Comparison of ENCODE assay signal across 8 cellular contexts in the genomic region with DNA sequence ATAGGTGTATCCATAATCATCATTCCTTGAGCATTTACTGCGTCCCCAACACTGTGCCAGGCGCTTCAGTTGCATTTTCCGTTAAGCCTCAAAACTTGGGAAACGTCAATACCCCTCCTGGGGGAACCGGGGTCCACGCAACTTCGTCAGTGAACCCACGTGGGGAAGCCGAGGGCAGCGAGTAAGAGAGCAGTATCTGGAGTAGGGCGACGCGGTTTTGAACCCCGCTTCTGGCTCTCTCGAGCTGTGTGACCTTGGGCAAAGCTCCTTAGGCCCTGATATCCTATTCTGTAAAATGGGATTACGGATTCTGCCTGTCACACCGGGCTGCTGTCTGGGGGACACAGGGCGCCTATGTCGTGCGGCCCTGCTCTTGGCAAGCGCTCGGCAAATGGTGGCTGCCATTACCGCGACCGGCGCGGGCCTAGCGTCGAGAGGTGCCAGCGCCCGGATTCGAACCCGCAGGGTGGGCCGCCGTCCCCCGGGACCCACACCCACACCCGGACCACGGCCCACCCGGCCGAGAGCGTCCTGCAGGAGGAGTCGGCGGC. TPM values are rescaled to one million over a fixed set of nuclear protein-coding genes. Genes with fewer than 3 reads are reported as not detected.
DNase-seq lines count a peak whose midpoint lies in the region; ATAC-seq, FAIRE-seq and TF ChIP-seq lines count a peak whose summit lies in the region.

No MANE protein-coding gene starts in this region.

- H3K36me3 ChIP-seq in GM06990 (ENCODE audit: control insufficient read depth, insufficient read depth, low read length), result peaks cover 17% of the 10 kb centered on the region
- H3K36me3 ChIP-seq in HEK293 (ENCODE audit: control insufficient read depth in 2 of 2, insufficient read depth in 1 of 2, low read length in 2 of 2), result peaks cover 28 to 47% of the 10 kb centered on the region in 2 experiments
- H3K36me3 ChIP-seq in iPS-20b (ENCODE audit: insufficient read depth, low read depth, low read length), result peaks cover 41% of the 10 kb centered on the region

- POLR2A ChIA-PET in HEK293 (lab: Yijun Ruan, JAX), result interaction anchor here (1.0 to 3.2 kb wide), 11 partner anchors 8 to 242 kb away, joined by 3 to 21 read pairs (median 3); a partner anchor contains a TSS

- peak overlapping the region; percentile 94 for H3K4me3 Mint-ChIP-seq in activated T-helper 17 cell treated with anti-CD3 and anti-CD28 coated beads, Interleukin-2, amount 50 U/mL, for 72 hours

- H3K4me1 ChIP-seq in HEK293 (ENCODE audit: control insufficient read depth, insufficient read depth, low read length), result peaks cover 10% of the 10 kb centered on the region
- H3K4me1 ChIP-seq in iPS-20b (ENCODE audit: insufficient read depth, low read length), result peaks cover 8% of the 10 kb centered on the region

- no peak for TF ChIP-seq POLR2A in GM12891 (IDR thresholded peaks at IDR 0.05; ENCODE audit: low read depth, low read length)

- FAIRE-seq in GM12891 (lab: Jason Lieb, UNC), result no peak

- H3K27me3 ChIP-seq in GM06990 (replicated peaks; ENCODE audit: control insufficient read depth, insufficient read depth, low read length) (no peaks in the 10 kb centered on the region), iPS-20b (ENCODE audit: insufficient read depth, low read length) (peaks cover 31% of the 10 kb centered on the region; the same call in 1 of the 2 replicates)

- H3K4me1 Mint-ChIP-seq in activated T-helper 17 cell treated with anti-CD3 and anti-CD28 coated beads, Interleukin-2, amount 50 U/mL, for 72 hours, result peaks cover 48% of the 10 kb centered on the region

- H3K27me3 Mint-ChIP-seq in activated T-helper 17 cell treated with anti-CD3 and anti-CD28 coated beads, Interleukin-2, amount 50 U/mL, for 72 hours, result no peaks in the 10 kb centered on the region

- H3K4me3 ChIP-seq in GM06990 (replicated peaks; ENCODE audit: low read depth, low read length) (peak overlapping the region; percentile 80), HEK293 (ENCODE audit: low read depth, low read length) (peak overlapping the region; percentile 95), iPS-20b (ENCODE audit: low read length) (peak overlapping the region; percentile 75)

- peak overlapping the region; percentile 82 for H3K9ac ChIP-seq in iPS-20b (ENCODE audit: low read depth, low read length)

- no peaks in the 10 kb centered on the region for H3K9me3 ChIP-seq in HEK293 (ENCODE audit: control insufficient read depth, insufficient read depth, low read depth, low read length)
- no peaks in the 10 kb centered on the region for H3K9me3 ChIP-seq in iPS-20b (ENCODE audit: insufficient read depth, low read depth, low read length)

- peaks cover 5% of the 10 kb centered on the region for H3K9me3 Mint-ChIP-seq in activated T-helper 17 cell treated with anti-CD3 and anti-CD28 coated beads, Interleukin-2, amount 50 U/mL, for 72 hours

- H3K27ac Mint-ChIP-seq in activated T-helper 17 cell treated with anti-CD3 and anti-CD28 coated beads, Interleukin-2, amount 50 U/mL, for 72 hours, result peak overlapping the region; percentile 50

- CTCF ChIA-PET in HEK293 (lab: Yijun Ruan, JAX), result interaction anchor here (0.8 to 2.2 kb wide), 4 partner anchors 42 to 138 kb away, joined by 3 to 5 read pairs (median 3); no protein-coding TSS in a partner anchor

- peaks cover 60% of the 10 kb centered on the region for H3K36me3 Mint-ChIP-seq in activated T-helper 17 cell treated with anti-CD3 and anti-CD28 coated beads, Interleukin-2, amount 50 U/mL, for 72 hours (ENCODE audit: low read depth)

- H3K27ac ChIP-seq in HEK293 (ENCODE audit: extremely low read depth, low read depth, low read length) (peak overlapping the region; percentile 62), iPS-20b (ENCODE audit: low read length) (no peak overlapping the region), substantia nigra (ENCODE audit: low read depth, low read length, poor library complexity, severe bottlenecking) (peak overlapping the region; percentile 83)

- DNase-seq in GM06990 (ENCODE audit: extremely low read depth, insufficient read length), result no peak
- DNase-seq in substantia nigra (lab: John Stamatoyannopoulos, UW), result peak in 4 of 49 donors; percentile 43 to 85 (median 53)
- DNase-seq in putamen (ENCODE audit: low spot score), result no peak
- no peak for DNase-seq in GM12891 (ENCODE audit: insufficient read length, low spot score)
- DNase-seq in DMS53 treated with DMSO at 0.1 percent for 48 hours (lab: John Stamatoyannopoulos, UW; ENCODE audit: unreplicated experiment), result no peak

- peak; percentile 7 for ATAC-seq in activated T-helper 17 cell treated with anti-CD3 and anti-CD28 coated beads, Interleukin-2, amount 50 U/mL, for 72 hours (replicated peaks)

- TF ChIP-seq CTCF in GM06990 (IDR thresholded peaks at IDR 0.05; ENCODE audit: insufficient read depth, low read length, poor library complexity, severe bottlenecking) (no peak), HEK293 (tag by site-specific recombination; IDR thresholded peaks at IDR 0.05) (no peak)

TF ChIP-seq in HEK293, 187 proteins besides CTCF, POLR2A, EP300 and RAD21 (continues in another document):
- TF ChIP-seq SCRT1 (tag by site-specific recombination; IDR thresholded peaks at IDR 0.05; ENCODE audit: borderline replicate concordance) (no peak), ZNF223 (tag by site-specific recombination; IDR thresholded peaks at IDR 0.05) (no peak), ZNF335 (tag by site-specific recombination; conservative IDR thresholded peaks at IDR 0.05) (peak; percentile 63), YY1 (tag by site-specific recombination; IDR thresholded peaks at IDR 0.05) (peak; percentile 68), ZNF530 (tag by site-specific recombination; IDR thresholded peaks at IDR 0.05; ENCODE audit: low read depth) (no peak)
- TF ChIP-seq, protein P1, sequence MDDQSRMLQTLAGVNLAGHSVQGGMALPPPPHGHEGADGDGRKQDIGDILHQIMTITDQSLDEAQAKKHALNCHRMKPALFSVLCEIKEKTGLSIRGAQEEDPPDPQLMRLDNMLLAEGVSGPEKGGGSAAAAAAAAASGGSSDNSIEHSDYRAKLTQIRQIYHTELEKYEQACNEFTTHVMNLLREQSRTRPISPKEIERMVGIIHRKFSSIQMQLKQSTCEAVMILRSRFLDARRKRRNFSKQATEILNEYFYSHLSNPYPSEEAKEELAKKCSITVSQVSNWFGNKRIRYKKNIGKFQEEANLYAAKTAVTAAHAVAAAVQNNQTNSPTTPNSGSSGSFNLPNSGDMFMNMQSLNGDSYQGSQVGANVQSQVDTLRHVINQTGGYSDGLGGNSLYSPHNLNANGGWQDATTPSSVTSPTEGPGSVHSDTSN (CRISPR knock-in tag; IDR thresholded peaks at IDR 0.05), result no peak
- TF ChIP-seq, protein P2, sequence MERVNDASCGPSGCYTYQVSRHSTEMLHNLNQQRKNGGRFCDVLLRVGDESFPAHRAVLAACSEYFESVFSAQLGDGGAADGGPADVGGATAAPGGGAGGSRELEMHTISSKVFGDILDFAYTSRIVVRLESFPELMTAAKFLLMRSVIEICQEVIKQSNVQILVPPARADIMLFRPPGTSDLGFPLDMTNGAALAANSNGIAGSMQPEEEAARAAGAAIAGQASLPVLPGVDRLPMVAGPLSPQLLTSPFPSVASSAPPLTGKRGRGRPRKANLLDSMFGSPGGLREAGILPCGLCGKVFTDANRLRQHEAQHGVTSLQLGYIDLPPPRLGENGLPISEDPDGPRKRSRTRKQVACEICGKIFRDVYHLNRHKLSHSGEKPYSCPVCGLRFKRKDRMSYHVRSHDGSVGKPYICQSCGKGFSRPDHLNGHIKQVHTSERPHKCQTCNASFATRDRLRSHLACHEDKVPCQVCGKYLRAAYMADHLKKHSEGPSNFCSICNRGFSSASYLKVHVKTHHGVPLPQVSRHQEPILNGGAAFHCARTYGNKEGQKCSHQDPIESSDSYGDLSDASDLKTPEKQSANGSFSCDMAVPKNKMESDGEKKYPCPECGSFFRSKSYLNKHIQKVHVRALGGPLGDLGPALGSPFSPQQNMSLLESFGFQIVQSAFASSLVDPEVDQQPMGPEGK (tag by site-specific recombination; IDR thresholded peaks at IDR 0.05), result no peak

TF ChIP-seq in GM12891, 5 proteins besides CTCF, POLR2A, EP300 and RAD21:
- no peak for TF ChIP-seq SPI1 (IDR thresholded peaks at IDR 0.05; ENCODE audit: low read depth, low read length)

RNA-seq across cellular contexts. Expression of a gene that starts 0.6 kb away (rescaled TPM):
- total RNA-seq in activated T-helper 17 cell treated with anti-CD3 and anti-CD28 coated beads, Interleukin-2, amount 50 U/mL, for 72 hours, result 10 to 100 TPM; 76.9 to 89.7 TPM
- 35.2 TPM for polyA plus RNA-seq in GM12891 (2012; ENCODE audit: low read depth, missing spikeins)
